8 cellular contexts compared by ENCODE assay signal in the genomic region with DNA sequence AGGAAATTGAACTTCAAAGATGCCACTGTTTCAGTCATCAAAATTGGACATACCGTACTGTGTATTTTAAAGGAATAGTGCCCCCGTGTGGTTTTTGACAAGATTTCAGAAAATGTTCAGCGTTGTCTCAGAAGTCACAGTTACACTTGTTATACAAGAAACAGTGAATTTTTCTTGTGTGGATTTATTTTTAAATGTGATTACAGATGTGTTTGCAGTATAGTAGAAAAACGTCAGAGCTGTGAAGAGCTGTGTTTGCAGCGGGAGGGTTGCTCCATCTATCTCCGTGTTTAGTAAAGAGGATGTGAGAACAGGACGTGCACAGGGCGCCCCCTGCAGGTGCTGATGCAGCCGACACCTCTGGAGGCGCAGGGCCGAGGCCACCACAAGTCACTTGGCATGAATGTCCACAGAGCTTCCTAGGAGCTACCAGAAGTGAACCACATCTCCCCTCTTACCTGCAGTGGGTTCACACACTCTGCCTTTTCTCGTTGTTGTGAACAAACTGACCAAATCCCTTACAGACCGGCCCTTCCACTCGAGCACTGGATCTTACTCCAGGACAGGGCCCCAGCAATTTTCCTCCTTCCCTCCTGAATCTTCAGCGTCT.
DNase-seq lines count a peak whose midpoint lies in the region; ATAC-seq and TF ChIP-seq lines count a peak whose summit lies in the region.

No MANE protein-coding gene starts in this region.

- POLR2A ChIA-PET in naive thymus-derived CD4-positive, alpha-beta T cell (lab: Charles Lee): no interaction called here

- peak overlapping the region; percentile 3 to 95 (median 82) for H3K4me3 Mint-ChIP-seq in naive thymus-derived CD4-positive, alpha-beta T cell
- peak overlapping the region; percentile 59 for H3K4me3 Mint-ChIP-seq in stimulated activated effector memory CD8-positive, alpha-beta T cell treated with anti-CD3 and anti-CD28 coated beads, Interleukin-12 subunit alpha, Interleukin-12 subunit beta, amount 100 ng/mL, for 72 hours

- H4K20me1 ChIP-seq in OCI-LY3 (ENCODE audit: insufficient read depth, low read length): no peaks in the 10 kb centered on the region

- CTCF ChIA-PET in naive thymus-derived CD4-positive, alpha-beta T cell (lab: Charles Lee): interaction anchor here (1.1 to 2.4 kb wide), 8 partner anchors 13 to 405 kb away, joined by 3 to 14 read pairs (median 7); no protein-coding TSS in a partner anchor

- peaks cover 18% of the 10 kb centered on the region for H3K27me3 ChIP-seq in OCI-LY3 (ENCODE audit: low read depth, low read length)
- no peaks in the 10 kb centered on the region for H3K27me3 ChIP-seq in naive thymus-derived CD4-positive, alpha-beta T cell (ENCODE audit: control insufficient read depth in 2 of 2, insufficient read depth in 2 of 2, low read length in 2 of 2)

- H3K27ac Mint-ChIP-seq in naive thymus-derived CD4-positive, alpha-beta T cell: peak overlapping the region in 4 of 9 donors; percentile 13 to 58 (median 24)
- peak overlapping the region; percentile 52 for H3K27ac Mint-ChIP-seq in stimulated activated effector memory CD8-positive, alpha-beta T cell treated with anti-CD3 and anti-CD28 coated beads, Interleukin-12 subunit alpha, Interleukin-12 subunit beta, amount 100 ng/mL, for 72 hours

- DNase-seq in DMS153 treated with DMSO at 0.1 percent for 48 hours (lab: John Stamatoyannopoulos, UW; ENCODE audit: unreplicated experiment) (peak; percentile 75), HuH-7 (ENCODE audit: low spot score) (peak; percentile 64), activated T-cell treated with anti-CD3 and anti-CD28 coated beads for 4 hours (peak; percentile 64), erythroblast (lab: John Stamatoyannopoulos, UW) (peak; percentile 80 to 91)
- DNase-seq in naive thymus-derived CD4-positive, alpha-beta T cell: peak; percentile 50 to 81 (median 76)
- DNase-seq in stimulated activated effector memory CD8-positive, alpha-beta T cell treated with anti-CD3 and anti-CD28 coated beads, Interleukin-12 subunit alpha, Interleukin-12 subunit beta, amount 100 ng/mL, for 72 hours (ENCODE audit: low spot score in 2 of 2): peak; percentile 75 to 89

- H3K79me2 ChIP-seq in OCI-LY3 (ENCODE audit: low read length): no peaks in the 10 kb centered on the region

- peak overlapping the region; percentile 75 for H3K4me2 ChIP-seq in OCI-LY3 (ENCODE audit: low read length)

- peak; percentile 99 for TF ChIP-seq CTCF in OCI-LY3 (IDR thresholded peaks at IDR 0.05; ENCODE audit: low read depth, low read length)

- no peak overlapping the region for H3K27ac ChIP-seq in OCI-LY3 (ENCODE audit: low read length)
- H3K27ac ChIP-seq in naive thymus-derived CD4-positive, alpha-beta T cell (ENCODE audit: low read depth, low read length): no peak overlapping the region

- peak overlapping the region; percentile 94 for H2AFZ ChIP-seq in OCI-LY3 (ENCODE audit: low read depth, low read length)

- no peak for TF ChIP-seq POLR2A in erythroblast (IDR thresholded peaks at IDR 0.05; ENCODE audit: low read length)

- peak; percentile 88 for ATAC-seq in GM21529 (IDR thresholded peaks at IDR 0.05; ENCODE audit: unreplicated experiment)
- peak; percentile 94 for ATAC-seq in naive thymus-derived CD4-positive, alpha-beta T cell
- peak; percentile 95 for ATAC-seq in stimulated activated effector memory CD8-positive, alpha-beta T cell treated with anti-CD3 and anti-CD28 coated beads, Interleukin-12 subunit alpha, Interleukin-12 subunit beta, amount 100 ng/mL, for 72 hours

- no peaks in the 10 kb centered on the region for H3K36me3 ChIP-seq in OCI-LY3 (replicated peaks; ENCODE audit: low read depth, low read length)
- no peaks in the 10 kb centered on the region for H3K36me3 ChIP-seq in naive thymus-derived CD4-positive, alpha-beta T cell (ENCODE audit: control insufficient read depth in 2 of 3, insufficient read depth in 3 of 3, low read length in 3 of 3)

- no peaks in the 10 kb centered on the region for H3K9me3 ChIP-seq in OCI-LY3 (ENCODE audit: insufficient read depth, low read length)
- no peaks in the 10 kb centered on the region for H3K9me3 ChIP-seq in naive thymus-derived CD4-positive, alpha-beta T cell (ENCODE audit: control insufficient read depth in 2 of 3, low read length in 3 of 3)

- intact Hi-C loops in naive thymus-derived CD4-positive, alpha-beta T cell (cut with micrococcal nuclease): loop anchor here (1.0 to 10.0 kb wide), 6 partner anchors 26 to 761 kb away; a partner anchor contains a TSS

- no peak overlapping the region for H3K9ac ChIP-seq in OCI-LY3 (ENCODE audit: low read length)

- peaks cover 0 to 12% (median 10%) of the 10 kb centered on the region in 7 donors for H3K4me1 Mint-ChIP-seq in naive thymus-derived CD4-positive, alpha-beta T cell
- peaks cover 9% of the 10 kb centered on the region for H3K4me1 Mint-ChIP-seq in stimulated activated effector memory CD8-positive, alpha-beta T cell treated with anti-CD3 and anti-CD28 coated beads, Interleukin-12 subunit alpha, Interleukin-12 subunit beta, amount 100 ng/mL, for 72 hours

- H3K36me3 Mint-ChIP-seq in naive thymus-derived CD4-positive, alpha-beta T cell: peaks cover 0 to 4% (median 0%) of the 10 kb centered on the region in 5 donors
- no peaks in the 10 kb centered on the region for H3K36me3 Mint-ChIP-seq in stimulated activated effector memory CD8-positive, alpha-beta T cell treated with anti-CD3 and anti-CD28 coated beads, Interleukin-12 subunit alpha, Interleukin-12 subunit beta, amount 100 ng/mL, for 72 hours

- peak overlapping the region; percentile 76 for H3K4me3 ChIP-seq in OCI-LY3 (ENCODE audit: low read length)
- peak overlapping the region; percentile 54 for H3K4me3 ChIP-seq in naive thymus-derived CD4-positive, alpha-beta T cell (ENCODE audit: low read length)

- H3K4me1 ChIP-seq in OCI-LY3 (ENCODE audit: low read length): peaks cover 14% of the 10 kb centered on the region
- H3K4me1 ChIP-seq in naive thymus-derived CD4-positive, alpha-beta T cell (ENCODE audit: control insufficient read depth in 2 of 2, insufficient read depth in 2 of 2, low read length in 2 of 2): no peaks in the 10 kb centered on the region

- peaks cover 0 to 1% (median 0%) of the 10 kb centered on the region in 11 donors for H3K9me3 Mint-ChIP-seq in naive thymus-derived CD4-positive, alpha-beta T cell
- H3K9me3 Mint-ChIP-seq in stimulated activated effector memory CD8-positive, alpha-beta T cell treated with anti-CD3 and anti-CD28 coated beads, Interleukin-12 subunit alpha, Interleukin-12 subunit beta, amount 100 ng/mL, for 72 hours: no peaks in the 10 kb centered on the region

- peaks cover 0 to 14% (median 0%) of the 10 kb centered on the region in 5 donors for H3K27me3 Mint-ChIP-seq in naive thymus-derived CD4-positive, alpha-beta T cell
